In genomic region chr4:41200486-41201017, GRCh38 we compare ENCODE assay signal across 17 cellular contexts.
"Had no signal": no experiment of that assay in that cellular context is flagged by ENCODE, and none has a peak within 500 bp of the region (broad histone marks: within the 10 kb centered on the region; RNA-seq: fewer than 3 reads in every experiment).

No MANE protein-coding gene starts in this region.

- DNase-seq: activated CD4-positive, alpha-beta T cell treated with anti-CD3 and anti-CD28 coated beads for 48 hours; activated CD4-positive, CD25-positive, alpha-beta regulatory T cell; activated CD8-positive, alpha-beta T cell treated with anti-CD3 and anti-CD28 coated beads for 36 hours; activated naive CD4-positive, alpha-beta T cell treated with Interleukin-2 at 50 U/mL for 16 hours; activated naive CD8-positive, alpha-beta T cell treated with anti-CD3 and anti-CD28 coated beads, Interleukin-2, amount 50 U/mL, for 24 hours; activated T-cell treated with anti-CD3 and anti-CD28 coated beads, Interleukin-2, amount 50 U/mL, for 1 hour; anterior cingulate cortex; cortex of kidney; effector CD4-positive, alpha-beta T cell; midbrain; T-helper 1 cell; T-helper 9 cell; testis had no signal

- ATAC-seq: activated CD8-positive, alpha-beta T cell treated with anti-CD3 and anti-CD28 coated beads for 36 hours; activated naive CD8-positive, alpha-beta T cell treated with anti-CD3 and anti-CD28 coated beads, Interleukin-2, amount 50 U/mL, for 24 hours had no signal

- H3K9me3 ChIP-seq: esophagus muscularis mucosa, right atrium auricular region, testis had no signal

- H3K27ac ChIP-seq: esophagus muscularis mucosa, neural progenitor cell, right atrium auricular region, testis had no signal

- H3K36me3 ChIP-seq: esophagus muscularis mucosa, neural progenitor cell, right atrium auricular region had no signal

- H3K4me1 ChIP-seq: neural progenitor cell, testis had no signal

- H3K27me3 ChIP-seq: esophagus muscularis mucosa, neural progenitor cell, right atrium auricular region, testis had no signal

- H3K4me3 ChIP-seq: esophagus muscularis mucosa, neural progenitor cell, right atrium auricular region, skin epidermis, testis had no signal
